In genomic region chr1:89633103-89633744, GRCh38 we compare ENCODE assay signal across 8 cellular contexts. TPM values are rescaled to one million over a fixed set of nuclear protein-coding genes. Genes with fewer than 3 reads are reported as not detected.
DNase-seq lines count a peak whose midpoint lies in the region; ATAC-seq, FAIRE-seq and TF ChIP-seq lines count a peak whose summit lies in the region.

Gene LRRC8C, plus strand, starts transcription at chr1:89633120. Its CDS starts 53,354 bp downstream, at chr1:89686474.

- no peak within 1 kb of the TSS for H2BK20ac ChIP-seq in H1 (ENCODE audit: low read length)

- no peak within 1 kb of the TSS for H3K23ac ChIP-seq in H1 (ENCODE audit: insufficient read length)

- peak within 1 kb of the TSS in 2 of 4 experiments; percentile 29 to 81; a peak in 4 of 7 replicates for H3K9ac ChIP-seq in H1 (replicated peaks in 1 of 4; ENCODE audit: extremely low read depth in 1 of 4, low read depth in 3 of 4, low read length in 3 of 4)

- no peak within 1 kb of the TSS for H2AK5ac ChIP-seq in H1 (ENCODE audit: low read depth, low read length)

- H3K23me2 ChIP-seq in H1 (ENCODE audit: low read depth, low read length): peaks cover 18% of the 10 kb centered on the region

- H3K36me3 ChIP-seq in BJ (ENCODE audit: control insufficient read depth, insufficient read depth, low read length): no peaks in the 10 kb centered on the region
- no peaks in the 10 kb centered on the region for H3K36me3 ChIP-seq in H1 (ENCODE audit: control insufficient read depth in 2 of 4, insufficient read depth in 4 of 4, low read length in 3 of 4)
- no peaks in the 10 kb centered on the region for H3K36me3 ChIP-seq in mesodermal cell (ENCODE audit: control insufficient read depth, insufficient read depth, low read length)
- H3K36me3 ChIP-seq in stomach: no peaks in the 10 kb centered on the region

- H4K91ac ChIP-seq in H1 (replicated peaks; ENCODE audit: insufficient read length, low read length): peak within 1 kb of the TSS; percentile 13

- peak; percentile 58 for ATAC-seq in GM18867 (IDR thresholded peaks at IDR 0.05; ENCODE audit: unreplicated experiment)
- ATAC-seq in HG03064 (IDR thresholded peaks at IDR 0.05; ENCODE audit: low read depth, unreplicated experiment): peak; percentile 52

- no peaks in the 10 kb centered on the region for H3K79me1 ChIP-seq in H1 (ENCODE audit: low read depth, low read length)

- H2BK12ac ChIP-seq in H1 (ENCODE audit: low read depth, low read length): 0 out of 2 replicates have a peak within 1 kb of the TSS, but pooled peaks have one; percentile 22

- H3K9me3 ChIP-seq in H1 (ENCODE audit: insufficient read depth in 2 of 2, low read depth in 1 of 2, low read length in 1 of 2) (no peaks in the 10 kb centered on the region), mesodermal cell (ENCODE audit: control insufficient read depth, low read length) (no peaks in the 10 kb centered on the region), stomach (no peaks in the 10 kb centered on the region)

- H3K27ac ChIP-seq in H1 (ENCODE audit: low read depth, low read length) (no peak within 1 kb of the TSS), mesodermal cell (ENCODE audit: low read depth, low read length, severe bottlenecking) (no peak within 1 kb of the TSS), stomach (peak within 1 kb of the TSS; percentile 75 to 89 (median 88))

- no peak for TF ChIP-seq RAD21 in H1 (IDR thresholded peaks at IDR 0.05 in 1 of 2, conservative IDR thresholded peaks at IDR 0.05 in 1 of 2; ENCODE audit: low read depth in 2 of 2, low read length in 2 of 2)

- H3K4me1 ChIP-seq in H1 (replicated peaks in 1 of 4; ENCODE audit: control insufficient read depth in 3 of 4, insufficient read depth in 4 of 4, low read length in 3 of 4) (peaks cover 0 to 10% (median 7%) of the 10 kb centered on the region in 4 experiments; a peak in 5 of 7 replicates), mesodermal cell (ENCODE audit: control insufficient read depth, insufficient read depth, low read length, poor library complexity, severe bottlenecking) (peaks cover 6% of the 10 kb centered on the region), stomach (peaks cover 5 to 38% (median 22%) of the 10 kb centered on the region in 4 donors)

- intact Hi-C loops in stomach (cut with DNase I; ENCODE audit: low total_unique reads): no loop called here

- H2BK5ac ChIP-seq in H1 (ENCODE audit: low read depth, low read length): no peak within 1 kb of the TSS

- no peak for TF ChIP-seq CTCF in BJ (IDR thresholded peaks at IDR 0.05; ENCODE audit: insufficient read depth, low read depth, low read length)
- no peak for TF ChIP-seq CTCF in H1 (IDR thresholded peaks at IDR 0.05; ENCODE audit: control extremely low read depth in 1 of 3, insufficient read depth in 1 of 3, low read depth in 1 of 3, low read length in 3 of 3)
- no peak for TF ChIP-seq CTCF in stomach (IDR thresholded peaks at IDR 0.05)

- H4K8ac ChIP-seq in H1 (ENCODE audit: extremely low read depth, insufficient read depth, low read length): peak within 1 kb of the TSS; percentile 89

- no peak for FAIRE-seq in H1 (lab: Jason Lieb, UNC)

- no peak within 1 kb of the TSS; the same call in 1 of the 2 replicates for H2BK15ac ChIP-seq in H1 (ENCODE audit: low read length)

- peak within 1 kb of the TSS; percentile 85 to 88 for H3K4me2 ChIP-seq in H1 (ENCODE audit: insufficient read depth in 1 of 2, low read depth in 2 of 2, low read length in 2 of 2)

- peak within 1 kb of the TSS; percentile 79 for H2AFZ ChIP-seq in H1 (ENCODE audit: low read length)

- 1% methylated on average over 27 of the region's 78 CpGs; no CpG with 5 or more reads in 1 of the 2 experiments for WGBS in H1 (ENCODE audit: extremely low coverage in 1 of 2, insufficient coverage in 1 of 2, insufficient read length in 1 of 2, insufficient replicate concordance in 2 of 2, low coverage in 1 of 2, low lambda C conversion rate in 2 of 2, missing lambda C conversion rate in 1 of 2), 2 experiments
- WGBS in mesodermal cell (ENCODE audit: insufficient coverage in 2 of 2), 2 experiments: 0 to 1% methylated on average over 47 to 54 of the region's 78 CpGs
- WGBS in stomach, 5 donors: 0 to 1% (median 0%) methylated on average over 27 to 78 of the region's 78 CpGs

- H2BK120ac ChIP-seq in H1 (replicated peaks; ENCODE audit: low read depth, low read length): no peak within 1 kb of the TSS

- CTCF ChIA-PET in BJ (lab: Yijun Ruan, JAX): interaction anchor here (0.6 to 10.4 kb wide), 5 partner anchors 9 to 130 kb away, joined by 3 to 85 read pairs (median 5); no protein-coding TSS in a partner anchor
- CTCF ChIA-PET in H1 (lab: Charles Lee; ENCODE audit: partially characterized antibody): interaction anchor here (1.1 to 9.7 kb wide), 5 partner anchors 10 to 130 kb away, joined by 3 to 101 read pairs (median 5); no protein-coding TSS in a partner anchor

- peak within 1 kb of the TSS; percentile 32 for H3K56ac ChIP-seq in H1 (replicated peaks; ENCODE audit: insufficient read length, low read depth, low read length)

- TF ChIP-seq EP300 in H1 (IDR thresholded peaks at IDR 0.05; ENCODE audit: borderline replicate concordance in 1 of 2, low read depth in 2 of 2, low read length in 2 of 2) (no peak), stomach (IDR thresholded peaks at IDR 0.05) (no peak)

- H3K18ac ChIP-seq in H1 (ENCODE audit: extremely low read depth, low read length): peak within 1 kb of the TSS; percentile 68

- H3K27me3 ChIP-seq in BJ (ENCODE audit: control insufficient read depth, insufficient read depth, low read length) (no peaks in the 10 kb centered on the region), H1 (replicated peaks in 1 of 4; ENCODE audit: control insufficient read depth in 3 of 4, extremely low read depth in 1 of 4, insufficient read depth in 3 of 4, low read length in 3 of 4) (peaks cover 0 to 23% (median 18%) of the 10 kb centered on the region in 4 experiments; a peak in 5 of 7 replicates), stomach (no peaks in the 10 kb centered on the region)

- H3K14ac ChIP-seq in H1 (ENCODE audit: insufficient read length): no peak within 1 kb of the TSS

- POLR2A ChIA-PET in BJ (lab: Charles Lee): interaction anchor here (0.6 kb wide), 1 partner anchor 130 kb away, joined by 3 read pairs; no protein-coding TSS in a partner anchor
- POLR2A ChIA-PET in H1 (lab: Charles Lee; ENCODE audit: partially characterized antibody): interaction anchor here (0.6 to 1.9 kb wide), 4 partner anchors 13 to 209 kb away, joined by 3 to 4 read pairs (median 4); no protein-coding TSS in a partner anchor

- H3K4ac ChIP-seq in H1 (replicated peaks; ENCODE audit: insufficient read length, low read depth, low read length): no peak within 1 kb of the TSS

- H4K5ac ChIP-seq in H1 (ENCODE audit: insufficient read length, low read depth, low read length): peak within 1 kb of the TSS; percentile 30

- H3K4me3 ChIP-seq in BJ (ENCODE audit: low read depth, low read length) (peak within 1 kb of the TSS; percentile 96), H1 (ENCODE audit: extremely low read depth in 1 of 4, insufficient read depth in 2 of 4, low read depth in 3 of 4, low read length in 4 of 4) (peak within 1 kb of the TSS; percentile 57 to 74 (median 72)), mesodermal cell (ENCODE audit: extremely low read depth, insufficient read depth, low read length, poor library complexity, severe bottlenecking) (peak within 1 kb of the TSS; percentile 64), stomach (peak within 1 kb of the TSS; percentile 88 to 91 (median 90))

- H4K20me1 ChIP-seq in H1 (replicated peaks in 1 of 2; ENCODE audit: control insufficient read depth in 1 of 2, insufficient read depth in 2 of 2, low read length in 2 of 2): no peaks in the 10 kb centered on the region

- TF ChIP-seq POLR2A in H1 (IDR thresholded peaks at IDR 0.05; ENCODE audit: control extremely low read depth in 1 of 2, low read depth in 2 of 2, low read length in 2 of 2) (no peak), stomach (IDR thresholded peaks at IDR 0.05) (no peak)

- no peaks in the 10 kb centered on the region for H3K79me2 ChIP-seq in H1 (ENCODE audit: control insufficient read depth in 1 of 2, insufficient read depth in 2 of 2, low read length in 2 of 2)

- DNase-seq in BJ (ENCODE audit: low read depth): no peak
- DNase-seq in NCI-H345 (lab: John Stamatoyannopoulos, UW): peak; percentile 70
- DNase-seq in activated CD8-positive, alpha-beta memory T cell treated with anti-CD3 and anti-CD28 coated beads for 24 hours: peak; percentile 84
- no peak for DNase-seq in H1 (ENCODE audit: low read depth in 1 of 2, low spot score in 2 of 2)
- DNase-seq in stomach: peak; percentile 49

TF ChIP-seq in H1, 55 proteins besides CTCF, POLR2A, EP300 and RAD21 (continues in another document):
- TF ChIP-seq EZH2 (IDR thresholded peaks at IDR 0.05; ENCODE audit: low read depth, low read length, severe bottlenecking): peak; percentile 51
- TF ChIP-seq CBX5 (IDR thresholded peaks at IDR 0.05; ENCODE audit: low read depth, low read length): no peak
- TF ChIP-seq ATF2 (IDR thresholded peaks at IDR 0.05; ENCODE audit: low read length): no peak
- TF ChIP-seq BACH1 (IDR thresholded peaks at IDR 0.05; ENCODE audit: low read length): peak; percentile 41; the same call in 1 of the 2 replicates
- no peak for TF ChIP-seq JUND (IDR thresholded peaks at IDR 0.05; ENCODE audit: low read length)

RNA-seq across cellular contexts. Expression of gene LRRC8C, which starts in this region (rescaled TPM):
- polyA plus RNA-seq in BJ (2011; rRNA removed): 3.6 and 5.7 TPM in 2 replicates
- polyA minus RNA-seq in BJ (2011; rRNA and poly(A)+ RNA removed): 3.0 and 3.4 TPM in 2 replicates
- 2.1 and 2.5 TPM in 2 replicates for total RNA-seq in H1 (2021; fragmentation: NEBNext Ultra II Directional; extraction: Animal tissue kit (Norgen Biotek cat#: 25700))
- 0.93 and 1.1 TPM in 2 replicates for polyA plus RNA-seq in H1 (2011; rRNA removed)
- 1.4 TPM for polyA plus RNA-seq in H1 (2011; cell fraction: cytosol; rRNA removed)
- 0.86 TPM for polyA plus RNA-seq in H1 (2011; cell fraction: nucleus; rRNA removed)
- 0.81 to 1.8 TPM (median 1.1 TPM) in 4 replicates for polyA plus RNA-seq in H1 (2012, experiment 1 of 2)
- polyA plus RNA-seq in H1 (2012, experiment 2 of 2): 0.16 TPM
- polyA plus RNA-seq in H1 (2013, experiment 1 of 2): 2.0 TPM
- polyA plus RNA-seq in H1 (2013, experiment 2 of 2): 2.2 TPM
- polyA minus RNA-seq in H1 (2011; rRNA and poly(A)+ RNA removed): 2.2 and 2.4 TPM in 2 replicates
- 1.2 TPM for polyA minus RNA-seq in H1 (2011; cell fraction: cytosol; rRNA and poly(A)+ RNA removed)
- polyA minus RNA-seq in H1 (2011; cell fraction: nucleus; rRNA and poly(A)+ RNA removed): 1.8 TPM
- 14.7 TPM for polyA plus RNA-seq in mesodermal cell (2013, experiment 1 of 2)
- 13.3 TPM for polyA plus RNA-seq in mesodermal cell (2013, experiment 2 of 2)
- 10 to 100 TPM in 2 of 5 donors, 1 to 10 TPM in 1, under 1 TPM in 2; 0.45 to 14.8 (median 4.5) TPM for total RNA-seq in stomach
- polyA plus RNA-seq in stomach: 1 to 10 TPM in 2 of 3 donors, under 1 TPM in 1; 1.00 to 1.5 (median 1.2) TPM

Comparison
In these comparisons a context has a peak if more than half of its experiments do, and no peak if none do; other contexts are left out.
1. DNase-seq: peak in NCI-H345 (single experiment), activated CD8-positive, alpha-beta memory T cell treated with anti-CD3 and anti-CD28 coated beads for 24 hours (single experiment) and stomach (single experiment); none in BJ (single experiment) and H1 (0 of 2).
2. H3K27ac ChIP-seq: peak in stomach (5 of 5); none in H1 (single experiment) and mesodermal cell (single experiment).
3. Peak in every context shown above with its lines, with median percentiles within 50 percentile points of each other: H3K4me3 ChIP-seq.